In genomic region chr5:122421379-122422081, GRCh38 we compare ENCODE assay signal across 11 cellular contexts.
DNase-seq lines count a peak whose midpoint lies in the region; ATAC-seq and TF ChIP-seq lines count a peak whose summit lies in the region.
"Had no signal": no experiment of that assay in that cellular context is flagged by ENCODE, and none has a peak within 500 bp of the region (broad histone marks: within the 10 kb centered on the region; RNA-seq: fewer than 3 reads in every experiment).

No MANE protein-coding gene starts in this region.

- no peaks in the 10 kb centered on the region for H3K9me3 ChIP-seq in adrenal gland (replicated peaks in 1 of 3)

- no peaks in the 10 kb centered on the region for H3K36me3 ChIP-seq in adrenal gland (replicated peaks in 1 of 2)

- H3K4me1 Mint-ChIP-seq in nephron progenitor cell (peaks cover 12% of the 10 kb centered on the region), progenitor cell of endocrine pancreas (ENCODE audit: low read depth) (peaks cover 37% of the 10 kb centered on the region)

- intact Hi-C loops in adrenal gland (cut with DNase I) = loop anchor here in 1 of 2 donors (10.0 kb wide), 1 partner anchor 137 kb away; no protein-coding TSS in a partner anchor

- H3K36me3 Mint-ChIP-seq in nephron progenitor cell (ENCODE audit: low read depth) (peaks cover 7% of the 10 kb centered on the region), progenitor cell of endocrine pancreas (ENCODE audit: insufficient read depth) (peaks cover 8% of the 10 kb centered on the region)

- H3K27me3 Mint-ChIP-seq in nephron progenitor cell (ENCODE audit: low read depth, poor library complexity) (peaks cover 11% of the 10 kb centered on the region), progenitor cell of endocrine pancreas (no peaks in the 10 kb centered on the region)

- TF ChIP-seq POLR2A in adrenal gland (IDR thresholded peaks at IDR 0.05) = no peak

- DNase-seq in nephron progenitor cell = no peak
- DNase-seq in adrenal gland = no peak
- DNase-seq in progenitor cell of endocrine pancreas (ENCODE audit: low spot score, unreplicated experiment) = no peak
- DNase-seq in T1000 (lab: John Stamatoyannopoulos, UW) = no peak
- DNase-seq: activated CD8-positive, alpha-beta T cell treated with anti-CD3 and anti-CD28 coated beads, Interleukin-2, amount 10 ng/mL, durations not matched to agents 7 days and 5 days; effector CD8-positive, alpha-beta T cell; Karpas-422 had no signal

- H3K9me3 Mint-ChIP-seq in nephron progenitor cell (no peaks in the 10 kb centered on the region), progenitor cell of endocrine pancreas (ENCODE audit: low read depth) (no peaks in the 10 kb centered on the region)

- H3K4me3 Mint-ChIP-seq in nephron progenitor cell (no peak overlapping the region), progenitor cell of endocrine pancreas (ENCODE audit: low read depth) (no peak overlapping the region)
- H3K4me3 Mint-ChIP-seq: activated CD8-positive, alpha-beta T cell treated with anti-CD3 and anti-CD28 coated beads, Interleukin-2, amount 10 ng/mL, durations not matched to agents 7 days and 5 days had no signal

- no peak overlapping the region for H3K27ac ChIP-seq in adrenal gland
- H3K27ac ChIP-seq: skin epidermis had no signal

- ATAC-seq in GM19043 (IDR thresholded peaks at IDR 0.05; ENCODE audit: low read depth, unreplicated experiment) (peak; percentile 63), GM21786 (IDR thresholded peaks at IDR 0.05; ENCODE audit: unreplicated experiment) (peak; percentile 87), HG03175 (IDR thresholded peaks at IDR 0.05; ENCODE audit: unreplicated experiment) (peak; percentile 71)
- ATAC-seq: activated CD8-positive, alpha-beta T cell treated with anti-CD3 and anti-CD28 coated beads, Interleukin-2, amount 10 ng/mL, durations not matched to agents 7 days and 5 days had no signal

- H3K4me1 ChIP-seq in adrenal gland (replicated peaks in 1 of 2) = no peaks in the 10 kb centered on the region

- no peak for TF ChIP-seq CTCF in nephron progenitor cell (IDR thresholded peaks at IDR 0.05)
- no peak for TF ChIP-seq CTCF in adrenal gland (IDR thresholded peaks at IDR 0.05)
- TF ChIP-seq CTCF in progenitor cell of endocrine pancreas (IDR thresholded peaks at IDR 0.05; ENCODE audit: unreplicated experiment) = no peak

- H3K27me3 ChIP-seq in adrenal gland = no peaks in the 10 kb centered on the region

- no peak overlapping the region for H3K4me3 ChIP-seq in adrenal gland
- H3K4me3 ChIP-seq: skin epidermis had no signal

- WGBS in adrenal gland, 4 donors = 79 to 86% (median 84%) methylated on average over 2 of the region's 2 CpGs

- peak overlapping the region; percentile 74 for H3K27ac Mint-ChIP-seq in nephron progenitor cell
- H3K27ac Mint-ChIP-seq in progenitor cell of endocrine pancreas = no peak overlapping the region
- H3K27ac Mint-ChIP-seq: activated CD8-positive, alpha-beta T cell treated with anti-CD3 and anti-CD28 coated beads, Interleukin-2, amount 10 ng/mL, durations not matched to agents 7 days and 5 days had no signal
